Comparison of ENCODE assay signal across 8 cellular contexts in genomic region chr14:75427126-75427481, GRCh38. TPM values are rescaled to one million over a fixed set of nuclear protein-coding genes. Genes with fewer than 3 reads are reported as not detected.
DNase-seq lines count a peak whose midpoint lies in the region; ATAC-seq and TF ChIP-seq lines count a peak whose summit lies in the region.

No MANE protein-coding gene starts in this region.

- peaks cover 43% of the 10 kb centered on the region for H3K27me3 Mint-ChIP-seq in neural crest cell (ENCODE audit: low read depth)

- peaks cover 3% of the 10 kb centered on the region for H3K9me3 Mint-ChIP-seq in neural crest cell

- H3K36me3 ChIP-seq in OCI-LY7 (ENCODE audit: insufficient read depth, low read length), result peaks cover 16% of the 10 kb centered on the region

- CTCF ChIA-PET in OCI-LY7 (lab: Charles Lee; ENCODE audit: unreplicated experiment), result no interaction called here

- H4K20me1 ChIP-seq in OCI-LY7 (ENCODE audit: insufficient read depth, low read length), result 0 out of 2 replicates have a peak, but pooled peaks cover 7% of the 10 kb centered on the region

- peak overlapping the region; percentile 92 for H3K4me2 ChIP-seq in OCI-LY7 (ENCODE audit: low read length)

- peak overlapping the region; percentile 77 for H3K27ac ChIP-seq in OCI-LY7 (ENCODE audit: low read depth, low read length, poor library complexity, severe bottlenecking)

- BruUV-seq in OCI-LY7 (replicated peaks; lab: Mats Ljungman, UMichigan), result no TSS peak

- no peak overlapping the region for H3K27ac Mint-ChIP-seq in neural crest cell (ENCODE audit: unreplicated experiment)

- peaks cover 6% of the 10 kb centered on the region for H3K9me3 ChIP-seq in OCI-LY7 (ENCODE audit: low read length)

- H3K79me2 ChIP-seq in OCI-LY7 (ENCODE audit: insufficient read depth, low read depth, low read length), result peaks cover 49% of the 10 kb centered on the region

- peaks cover 46% of the 10 kb centered on the region for H3K4me1 ChIP-seq in OCI-LY7 (ENCODE audit: insufficient read depth, low read length, poor library complexity, severe bottlenecking)

- ATAC-seq in GM21381 (IDR thresholded peaks at IDR 0.05; ENCODE audit: unreplicated experiment) (peak; percentile 33), HG03378 (IDR thresholded peaks at IDR 0.05; ENCODE audit: unreplicated experiment) (no peak), GM21367 (IDR thresholded peaks at IDR 0.05; ENCODE audit: unreplicated experiment) (no peak)

- H3K4me1 Mint-ChIP-seq in neural crest cell, result peaks cover 3% of the 10 kb centered on the region

- H3K36me3 Mint-ChIP-seq in neural crest cell (ENCODE audit: low read depth), result no peaks in the 10 kb centered on the region

- H3K9me2 ChIP-seq in OCI-LY7 (ENCODE audit: insufficient read depth, low read length), result no peaks in the 10 kb centered on the region

- peak overlapping the region; percentile 51 for H2AFZ ChIP-seq in OCI-LY7 (ENCODE audit: low read length)

- POLR2A ChIA-PET in OCI-LY7 (lab: Charles Lee), result no interaction called here

- DNase-seq in AG09309 (ENCODE audit: low read depth) (no peak), OCI-LY7 (ENCODE audit: low spot score) (peak; percentile 49), epithelial cell of esophagus (ENCODE audit: low read depth) (no peak), neural crest cell (ENCODE audit: low read depth, low spot score) (no peak), NCI-H1417 treated with DMSO at 0.1 percent for 48 hours (lab: John Stamatoyannopoulos, UW) (no peak)

- intact Hi-C loops in OCI-LY7 (cut with micrococcal nuclease; ENCODE audit: unreplicated experiment), result loop anchor here (2.0 kb wide), 2 partner anchors 44 to 60 kb away; no protein-coding TSS in a partner anchor

- H3K4me3 ChIP-seq in AG09309 (ENCODE audit: control insufficient read depth, low read depth, low read length) (peak overlapping the region; percentile 61), OCI-LY7 (ENCODE audit: low read depth, low read length, poor library complexity, severe bottlenecking) (peak overlapping the region; percentile 76), epithelial cell of esophagus (ENCODE audit: low read length) (peak overlapping the region; percentile 57)

- TF ChIP-seq CTCF in AG09309 (IDR thresholded peaks at IDR 0.05; ENCODE audit: control insufficient read depth, insufficient read depth, low read depth, low read length, missing control alignments) (no peak), OCI-LY7 (conservative IDR thresholded peaks at IDR 0.05; ENCODE audit: low read length) (no peak), epithelial cell of esophagus (IDR thresholded peaks at IDR 0.05; ENCODE audit: insufficient read depth, low read depth, low read length, missing control alignments) (no peak), neural crest cell (conservative IDR thresholded peaks at IDR 0.05) (no peak)

- peak overlapping the region; percentile 79 for H3K4me3 Mint-ChIP-seq in neural crest cell

RNA-seq across cellular contexts. Expression of gene JDP2, which starts 0.7 kb away (rescaled TPM):
- total RNA-seq in OCI-LY7 (2014; rRNA removed; shearing (Covaris generic)), result 53.7 and 62.7 TPM in 2 replicates
- total RNA-seq in OCI-LY7 (2022), result 44.5 and 45.7 TPM in 2 replicates
- total RNA-seq in neural crest cell, result 2.6 and 4.7 TPM in 2 replicates
